ENCODE assay signal across 20 cellular contexts in genomic region chr9:134191455-134192209, GRCh38. TPM values are rescaled to one million over a fixed set of nuclear protein-coding genes. Genes with fewer than 3 reads are reported as not detected.
"Had no signal": no experiment of that assay in that cellular context is flagged by ENCODE, and none has a peak within 500 bp of the region (broad histone marks: within the 10 kb centered on the region; RNA-seq: fewer than 3 reads in every experiment).

No MANE protein-coding gene starts in this region.

- H3K27ac ChIP-seq: cardiac muscle cell, hepatocyte had no signal

- FAIRE-seq: keratinocyte, TTC549, urothelium cell line had no signal

- ATAC-seq: stimulated activated memory B cell treated with anti-CD40 and anti-IgM and Interleukin-4, amounts not matched to agents 10 μg/mL and 1 μg/mL and 100 μg/mL, for 72 hours had no signal

- H3K4me3 Mint-ChIP-seq: activated B cell treated with CpG ODN at 0.5 μM for 24 hours; activated CD4-positive, alpha-beta T cell treated with anti-CD3 and anti-CD28 coated beads, Interleukin-2, amount 10 ng/mL, durations not matched to agents 7 days and 5 days; activated naive CD4-positive, alpha-beta T cell treated with anti-CD3 and anti-CD28 coated beads for 36 hours; activated T-helper 1 cell treated with anti-CD3 and anti-CD28 coated beads, Interleukin-12 subunit alpha, Interleukin-12 subunit beta, Interleukin-2, Interleukin-4 antibody, amounts not matched to agents 30 ng/mL and 10 ng/mL and 1 ng/mL, durations not matched to agents 14 hours and 24 hours and 36 hours; stimulated activated memory B cell treated with anti-CD40 and anti-IgM and Interleukin-4, amounts not matched to agents 10 μg/mL and 1 μg/mL and 100 μg/mL, for 72 hours had no signal

- H3K4me2 ChIP-seq: hepatocyte had no signal

- H2AFZ ChIP-seq: hepatocyte had no signal

- H3K79me2 ChIP-seq: hepatocyte had no signal

- H3K27ac Mint-ChIP-seq: activated B cell treated with CpG ODN at 0.5 μM for 24 hours; activated CD4-positive, alpha-beta T cell treated with anti-CD3 and anti-CD28 coated beads, Interleukin-2, amount 10 ng/mL, durations not matched to agents 7 days and 5 days; activated naive CD4-positive, alpha-beta T cell treated with anti-CD3 and anti-CD28 coated beads for 36 hours; activated T-helper 1 cell treated with anti-CD3 and anti-CD28 coated beads, Interleukin-12 subunit alpha, Interleukin-12 subunit beta, Interleukin-2, Interleukin-4 antibody, amounts not matched to agents 30 ng/mL and 10 ng/mL and 1 ng/mL, durations not matched to agents 14 hours and 24 hours and 36 hours; nephron; stimulated activated memory B cell treated with anti-CD40 and anti-IgM and Interleukin-4, amounts not matched to agents 10 μg/mL and 1 μg/mL and 100 μg/mL, for 72 hours had no signal

- DNase-seq: activated B cell treated with CpG ODN at 0.5 μM for 24 hours; activated CD4-positive, alpha-beta T cell treated with anti-CD3 and anti-CD28 coated beads, Interleukin-2, amount 10 ng/mL, durations not matched to agents 7 days and 5 days; activated CD8-positive, alpha-beta memory T cell treated with anti-CD3 and anti-CD28 coated beads for 24 hours; activated naive CD4-positive, alpha-beta T cell treated with anti-CD3 and anti-CD28 coated beads for 36 hours; stimulated activated CD4-positive, alpha-beta T cell treated with anti-CD3 and anti-CD28 coated beads, Interleukin-2, amount 100 ng/mL, for 48 hours; T-helper 2 cell had no signal

- H3K27me3 ChIP-seq: cardiac muscle cell, hepatocyte had no signal

- H3K36me3 Mint-ChIP-seq: stimulated activated memory B cell treated with anti-CD40 and anti-IgM and Interleukin-4, amounts not matched to agents 10 μg/mL and 1 μg/mL and 100 μg/mL, for 72 hours had no signal

- H3K9me3 Mint-ChIP-seq: activated B cell treated with CpG ODN at 0.5 μM for 24 hours; activated CD4-positive, alpha-beta T cell treated with anti-CD3 and anti-CD28 coated beads, Interleukin-2, amount 10 ng/mL, durations not matched to agents 7 days and 5 days; activated naive CD4-positive, alpha-beta T cell treated with anti-CD3 and anti-CD28 coated beads for 36 hours; activated T-helper 1 cell treated with anti-CD3 and anti-CD28 coated beads, Interleukin-12 subunit alpha, Interleukin-12 subunit beta, Interleukin-2, Interleukin-4 antibody, amounts not matched to agents 30 ng/mL and 10 ng/mL and 1 ng/mL, durations not matched to agents 14 hours and 24 hours and 36 hours; nephron; stimulated activated memory B cell treated with anti-CD40 and anti-IgM and Interleukin-4, amounts not matched to agents 10 μg/mL and 1 μg/mL and 100 μg/mL, for 72 hours had no signal

- H3K36me3 ChIP-seq: cardiac muscle cell had no signal

- H3K4me3 ChIP-seq: cardiac muscle cell, dorsolateral prefrontal cortex, hepatocyte had no signal

RNA-seq across cellular contexts. Expression of gene RNU6ATAC, which starts 27.3 kb away (rescaled TPM):
- total RNA-seq: cardiac muscle cell, hepatocyte, lower leg skin, omental fat pad had no signal
- polyA plus RNA-seq: adipose tissue, cardiac muscle cell, esophagus, hepatocyte, keratinocyte, thymus had no signal
